In genomic region chr1:24108334-24109165, GRCh38 we compare ENCODE assay signal across 9 cellular contexts. TPM values are rescaled to one million over a fixed set of nuclear protein-coding genes. Genes with fewer than 3 reads are reported as not detected.
DNase-seq lines count a peak whose midpoint lies in the region; ATAC-seq, FAIRE-seq and TF ChIP-seq lines count a peak whose summit lies in the region.
"Had no signal": no experiment of that assay in that cellular context is flagged by ENCODE, and none has a peak within 500 bp of the region (broad histone marks: within the 10 kb centered on the region; RNA-seq: fewer than 3 reads in every experiment).

No MANE protein-coding gene starts in this region.

- intact Hi-C loops in HCT116 (cut with micrococcal nuclease) (no loop called here), GM12878 (cut with micrococcal nuclease; ENCODE audit: unreplicated experiment) (no loop called here)

- TF ChIP-seq RAD21 in HCT116 (IDR thresholded peaks at IDR 0.05; ENCODE audit: low read depth), result no peak
- no peak for TF ChIP-seq RAD21 in GM12878 (IDR thresholded peaks at IDR 0.05; ENCODE audit: insufficient read depth, low read depth, low read length)

- POLR2A ChIA-PET in HCT116 (lab: Charles Lee) (no interaction called here), GM12878 (lab: Charles Lee) (no interaction called here)

- no peak for TF ChIP-seq EP300 in GM12878 (IDR thresholded peaks at IDR 0.05; ENCODE audit: borderline replicate concordance in 1 of 2, control insufficient read depth in 1 of 2, low read depth in 2 of 2, low read length in 2 of 2)

- H2AFZ ChIP-seq in HCT116 (ENCODE audit: low read depth, low read length, poor library complexity, severe bottlenecking) (peak overlapping the region; percentile 75), GM12878 (ENCODE audit: control insufficient read depth, low read depth, low read length) (no peak overlapping the region)

- 33% methylated on average over 22 of the region's 22 CpGs for WGBS in GM12878 (ENCODE audit: insufficient coverage, insufficient replicate concordance, low lambda C conversion rate, missing lambda C conversion rate)

- peak overlapping the region; percentile 71 to 78 for H3K4me3 ChIP-seq in HCT116 (replicated peaks in 1 of 2; ENCODE audit: low read depth in 1 of 2, low read length in 2 of 2)
- H3K4me3 ChIP-seq in GM12878, result no peak overlapping the region

- SMC1A ChIA-PET in GM12878 (lab: Charles Lee; ENCODE audit: uncharacterized antibody, unreplicated experiment), result no interaction called here

- CTCF ChIA-PET in HCT116 (lab: Charles Lee), result no interaction called here
- CTCF ChIA-PET in GM12878 (lab: Yijun Ruan, JAX), result no interaction called here

- H3K36me3 ChIP-seq in HCT116 (ENCODE audit: control insufficient read depth in 1 of 2, insufficient read depth in 2 of 2, low read length in 2 of 2), result no peaks in the 10 kb centered on the region
- no peaks in the 10 kb centered on the region for H3K36me3 ChIP-seq in GM12878 (ENCODE audit: control insufficient read depth in 2 of 2, insufficient read depth in 2 of 2, low read length in 1 of 2)

- H3K27ac ChIP-seq in HCT116 (ENCODE audit: low read depth, low read length), result peak overlapping the region; percentile 66
- H3K27ac ChIP-seq in GM12878 (ENCODE audit: control insufficient read depth, insufficient read depth), result no peak overlapping the region

- H4K20me1 ChIP-seq in HCT116 (ENCODE audit: insufficient read depth), result no peaks in the 10 kb centered on the region
- H4K20me1 ChIP-seq in GM12878 (ENCODE audit: control insufficient read depth, insufficient read depth), result no peaks in the 10 kb centered on the region

- peaks cover 9 to 48% of the 10 kb centered on the region in 2 experiments for H3K4me1 ChIP-seq in HCT116 (ENCODE audit: control insufficient read depth in 1 of 2, insufficient read depth in 2 of 2, low read length in 2 of 2)
- H3K4me1 ChIP-seq in GM12878 (ENCODE audit: control insufficient read depth, insufficient read depth, low read length), result no peaks in the 10 kb centered on the region

- H3K79me2 ChIP-seq in HCT116 (ENCODE audit: insufficient read depth, low read length), result no peaks in the 10 kb centered on the region; the same call in 1 of the 2 replicates
- H3K79me2 ChIP-seq in GM12878 (ENCODE audit: control insufficient read depth, insufficient read depth, low read length), result no peaks in the 10 kb centered on the region

- TF ChIP-seq POLR2A in HCT116 (IDR thresholded peaks at IDR 0.05; ENCODE audit: borderline replicate concordance, extremely low read depth, insufficient read depth, insufficient read length), result no peak
- TF ChIP-seq POLR2A in GM12878 (IDR thresholded peaks at IDR 0.05; ENCODE audit: low read depth, low read length), result no peak

- no peaks in the 10 kb centered on the region for H3K9me2 ChIP-seq in HCT116 (ENCODE audit: insufficient read depth)

- peak; percentile 89 for ATAC-seq in HCT116
- ATAC-seq in GM12878, result peak; percentile 42

- no peak for FAIRE-seq in GM12878 (lab: Jason Lieb, UNC)

- BruUV-seq in HCT116 (replicated peaks; lab: Mats Ljungman, UMichigan) (TSS peak; percentile 49), GM12878 (replicated peaks; lab: Mats Ljungman, UMichigan) (no TSS peak)

- H3K27me3 ChIP-seq in HCT116 (ENCODE audit: insufficient read depth, low read length), result no peaks in the 10 kb centered on the region
- no peaks in the 10 kb centered on the region; a peak in 3 of 4 replicates for H3K27me3 ChIP-seq in GM12878 (replicated peaks in 1 of 2; ENCODE audit: control insufficient read depth in 2 of 2, insufficient read depth in 2 of 2, low read length in 1 of 2)

- RAD21 ChIA-PET in HCT116 (lab: Charles Lee; ENCODE audit: low non-redundant PET in 1 of 2, low total read pairs in 2 of 2, uncharacterized antibody in 2 of 2, unreplicated experiment in 2 of 2), result no interaction called here
- RAD21 ChIA-PET in GM12878 (lab: Charles Lee; ENCODE audit: unreplicated experiment), result no interaction called here

- H3K4me2 ChIP-seq in HCT116 (ENCODE audit: low read length) (peak overlapping the region; percentile 95), GM12878 (ENCODE audit: control insufficient read depth, insufficient read depth) (no peak overlapping the region)

- H3K9ac ChIP-seq in HCT116 (ENCODE audit: low read length) (peak overlapping the region; percentile 83), GM12878 (ENCODE audit: control insufficient read depth, insufficient read depth, low read length) (no peak overlapping the region)

- no peak for TF ChIP-seq CTCF in HCT116 (IDR thresholded peaks at IDR 0.05 in 2 of 3, conservative IDR thresholded peaks at IDR 0.05 in 1 of 3; ENCODE audit: borderline replicate concordance in 1 of 3, insufficient read depth in 1 of 3, low read depth in 2 of 3, low read length in 2 of 3)
- no peak for TF ChIP-seq CTCF in GM12878 (IDR thresholded peaks at IDR 0.05 in 2 of 3, conservative IDR thresholded peaks at IDR 0.05 in 1 of 3; ENCODE audit: control insufficient read depth in 2 of 3, extremely low read depth in 1 of 3, insufficient read depth in 1 of 3, low read depth in 3 of 3, low read length in 3 of 3)

- H3K9me3 ChIP-seq in HCT116 (ENCODE audit: control insufficient read depth in 1 of 2, insufficient read depth in 1 of 2, low read depth in 1 of 2, low read length in 2 of 2), result no peaks in the 10 kb centered on the region
- no peaks in the 10 kb centered on the region for H3K9me3 ChIP-seq in GM12878 (replicated peaks; ENCODE audit: control insufficient read depth, insufficient read depth, low read length)

- in situ Hi-C loops in ACHN (cut with HindIII; ENCODE audit: low pct_ligation_motif_present, low pct_unique_long_range_greater_than_20kb, low sequenced_read_pairs), result no loop called here
- in situ Hi-C loops in GM12878 (cut with MboI), result no loop called here
- in situ Hi-C loops in G401 (cut with HindIII; ENCODE audit: low sequenced_read_pairs), result no loop called here

- DNase-seq in ACHN (peak; percentile 86), HCT116 (ENCODE audit: low read depth, low spot score) (peak; percentile 32), GM12878 (ENCODE audit: low read depth, low spot score) (no peak), kidney glomerular epithelial cell (lab: John Stamatoyannopoulos, UW) (peak; percentile 38), C1 segment of cervical spinal cord (lab: John Stamatoyannopoulos, UW) (no peak), G401 (ENCODE audit: low spot score) (no peak), SHP77 (lab: John Stamatoyannopoulos, UW) (no peak), COR-L47 (lab: John Stamatoyannopoulos, UW) (no peak)
- DNase-seq: substantia nigra had no signal

TF ChIP-seq in HCT116, 20 proteins besides CTCF, POLR2A, EP300 and RAD21 (continues in another document):
- TF ChIP-seq POLR2AphosphoS5 (IDR thresholded peaks at IDR 0.05; ENCODE audit: low read depth, low read length) (peak; percentile 40), EZH2phosphoT487 (IDR thresholded peaks at IDR 0.05; ENCODE audit: borderline replicate concordance) (no peak), JUND (IDR thresholded peaks at IDR 0.05) (no peak), CBX3 (IDR thresholded peaks at IDR 0.05; ENCODE audit: low read depth) (no peak)

RNA-seq across cellular contexts. Expression of gene MYOM3, which starts 3.4 kb away (rescaled TPM):
- total RNA-seq in HCT116 (2021; ENCODE audit: unreplicated experiment) (7.9 TPM), GM12878 (2014; rRNA removed) (not detected in 2 replicates), GM12878 (2014; rRNA removed; fragmentation: Illumina TruSeq; extraction: Trizol) (not detected in 2 replicates), GM12878 (2021) (not detected in 2 replicates)
- 3.8 and 4.7 TPM in 2 replicates for polyA plus RNA-seq in HCT116 (2012)
- total RNA-seq in GM12878 (2013; cell fraction: nucleolus; rRNA removed), result not detected in 2 replicates
- polyA plus RNA-seq in GM12878 (2011; ENCODE audit: low read depth), result not detected
- polyA plus RNA-seq in GM12878 (2011; rRNA removed) (not detected in 2 replicates), GM12878 (2014; fragmentation: Illumina TruSeq; extraction: Trizol) (not detected in 2 replicates), GM12878 (2014; fragmentation: Nextera tagmentation; extraction: Ambion mirVana) (not detected), GM12878 (2014; rRNA removed) (0.06 TPM in 1 of 2 replicates, not detected in the other), GM12878 (2016; fragmentation: Nextera tagmentation; extraction: Ambion mirVana) (not detected)
- polyA plus RNA-seq in GM12878 (2011; cell fraction: cytosol; rRNA removed), result not detected in 2 replicates
- not detected in 2 replicates for polyA plus RNA-seq in GM12878 (2011; cell fraction: nucleus; rRNA removed)
- not detected in 2 replicates for polyA plus RNA-seq in GM12878 (2012)
- polyA minus RNA-seq in GM12878 (2011; rRNA and poly(A)+ RNA removed), result not detected in 2 replicates
- not detected in 2 replicates for polyA minus RNA-seq in GM12878 (2011; cell fraction: cytosol; rRNA and poly(A)+ RNA removed)
- polyA minus RNA-seq in GM12878 (2011; cell fraction: nucleus; rRNA and poly(A)+ RNA removed), result not detected in 2 replicates
- total RNA-seq in G401 (2014; rRNA removed; shearing (Covaris generic)), result 0.49 and 0.54 TPM in 2 replicates

RNA-seq across cellular contexts. Expression of gene IL22RA1, which starts 34.4 kb away (rescaled TPM):
- total RNA-seq in HCT116 (2021; ENCODE audit: unreplicated experiment), result 2.1 TPM
- polyA plus RNA-seq in HCT116 (2012), result 1.9 and 2.4 TPM in 2 replicates
- total RNA-seq in GM12878 (2013; cell fraction: nucleolus; rRNA removed), result not detected in 2 replicates
- total RNA-seq in GM12878 (2014; rRNA removed), result not detected in 2 replicates
- not detected in 2 replicates for total RNA-seq in GM12878 (2014; rRNA removed; fragmentation: Illumina TruSeq; extraction: Trizol)
- total RNA-seq in GM12878 (2021), result 0.08 TPM in 1 of 2 replicates, not detected in the other
- polyA plus RNA-seq in GM12878 (2011; ENCODE audit: low read depth), result not detected
- not detected in 2 replicates for polyA plus RNA-seq in GM12878 (2011; rRNA removed)
- 0.02 TPM in 1 of 2 replicates, not detected in the other for polyA plus RNA-seq in GM12878 (2011; cell fraction: cytosol; rRNA removed)
- polyA plus RNA-seq in GM12878 (2011; cell fraction: nucleus; rRNA removed), result not detected in 2 replicates
- not detected in 2 replicates for polyA plus RNA-seq in GM12878 (2012)
- polyA plus RNA-seq in GM12878 (2014; fragmentation: Illumina TruSeq; extraction: Trizol), result not detected in 2 replicates
- polyA plus RNA-seq in GM12878 (2014; fragmentation: Nextera tagmentation; extraction: Ambion mirVana), result not detected
- polyA plus RNA-seq in GM12878 (2014; rRNA removed), result not detected in 2 replicates
- polyA plus RNA-seq in GM12878 (2016; fragmentation: Nextera tagmentation; extraction: Ambion mirVana), result not detected
- not detected in 2 replicates for polyA minus RNA-seq in GM12878 (2011; rRNA and poly(A)+ RNA removed)
- polyA minus RNA-seq in GM12878 (2011; cell fraction: cytosol; rRNA and poly(A)+ RNA removed), result not detected in 2 replicates
- not detected in 2 replicates for polyA minus RNA-seq in GM12878 (2011; cell fraction: nucleus; rRNA and poly(A)+ RNA removed)
- not detected in 2 replicates for total RNA-seq in G401 (2014; rRNA removed; shearing (Covaris generic))

Comparison
In these comparisons a context has a peak if more than half of its experiments do, and no peak if none do; other contexts are left out.
1. DNase-seq: peak in ACHN (single experiment), HCT116 (single experiment) and kidney glomerular epithelial cell (single experiment); none in GM12878 (single experiment), C1 segment of cervical spinal cord (0 of 14), G401 (single experiment), SHP77 (0 of 2) and COR-L47 (single experiment).